8 cellular contexts compared by ENCODE assay signal in genomic region chr11:68370211-68371111, GRCh38. TPM values are rescaled to one million over a fixed set of nuclear protein-coding genes. Genes with fewer than 3 reads are reported as not detected.
DNase-seq lines count a peak whose midpoint lies in the region; ATAC-seq and TF ChIP-seq lines count a peak whose summit lies in the region.

No MANE protein-coding gene starts in this region.

- H3K27me3 Mint-ChIP-seq in activated B cell treated with CpG ODN at 0.5 μM for 24 hours (peaks cover 5% of the 10 kb centered on the region), nephron progenitor cell (ENCODE audit: low read depth, poor library complexity) (peaks cover 2% of the 10 kb centered on the region)
- H3K27me3 Mint-ChIP-seq in activated CD4-positive, alpha-beta T cell treated with anti-CD3 and anti-CD28 coated beads, Interleukin-2, amount 10 ng/mL, durations not matched to agents 24 days and 14 days, result no peaks in the 10 kb centered on the region

- no peak overlapping the region for H3K27ac ChIP-seq in PC-3 (ENCODE audit: low read length)

- H3K4me3 ChIP-seq in PC-3 (ENCODE audit: low read length), result no peak overlapping the region

- no peaks in the 10 kb centered on the region for H3F3A ChIP-seq in PC-3 (ENCODE audit: low read length, unreplicated experiment)

- H3K9ac ChIP-seq in PC-3 (ENCODE audit: low read length), result no peak overlapping the region

- intact Hi-C loops in activated B cell treated with CpG ODN at 0.5 μM for 24 hours (cut with micrococcal nuclease), result loop anchor here (1.0 to 5.0 kb wide), 8 partner anchors 10 to 686 kb away; partner anchors contain the start of genes KMT5B and NDUFS8
- intact Hi-C loops in activated CD4-positive, alpha-beta T cell treated with anti-CD3 and anti-CD28 coated beads, Interleukin-2, amount 10 ng/mL, durations not matched to agents 24 days and 14 days (cut with micrococcal nuclease), result no loop called here
- intact Hi-C loops in PC-3 (cut with micrococcal nuclease), result no loop called here

- peak; percentile 11 for DNase-seq in NCI-H2107 treated with DMSO at 0.1 percent for 48 hours (lab: John Stamatoyannopoulos, UW; ENCODE audit: unreplicated experiment)
- DNase-seq in NCI-H2107 (lab: John Stamatoyannopoulos, UW), result no peak
- DNase-seq in activated B cell treated with CpG ODN at 0.5 μM for 24 hours, result peak; percentile 44
- DNase-seq in nephron progenitor cell, result peak; percentile 45
- DNase-seq in G401 (ENCODE audit: low spot score), result no peak
- DNase-seq in activated CD4-positive, alpha-beta T cell treated with anti-CD3 and anti-CD28 coated beads, Interleukin-2, amount 10 ng/mL, durations not matched to agents 24 days and 14 days, result no peak
- DNase-seq in PC-3, result no peak

- no peaks in the 10 kb centered on the region for H3K4me1 ChIP-seq in PC-3 (ENCODE audit: insufficient read depth, low read length)

- no peaks in the 10 kb centered on the region for H3K9me3 ChIP-seq in PC-3 (ENCODE audit: low read length)

- no peaks in the 10 kb centered on the region for H3K36me3 Mint-ChIP-seq in activated B cell treated with CpG ODN at 0.5 μM for 24 hours (ENCODE audit: low read depth)
- peaks cover 54% of the 10 kb centered on the region for H3K36me3 Mint-ChIP-seq in nephron progenitor cell (ENCODE audit: low read depth)
- peaks cover 14% of the 10 kb centered on the region for H3K36me3 Mint-ChIP-seq in activated CD4-positive, alpha-beta T cell treated with anti-CD3 and anti-CD28 coated beads, Interleukin-2, amount 10 ng/mL, durations not matched to agents 24 days and 14 days (ENCODE audit: low read depth)

- no TSS peak for BruUV-seq in PC-3 (replicated peaks; lab: Mats Ljungman, UMichigan)

- CTCF ChIA-PET in activated B cell treated with CpG ODN at 0.5 μM for 24 hours (lab: Charles Lee) (interaction anchor here (0.8 to 2.3 kb wide), 5 partner anchors 10 to 113 kb away, joined by 3 to 12 read pairs (median 8); no protein-coding TSS in a partner anchor), PC-3 (lab: Charles Lee) (no interaction called here)

- H2AFZ ChIP-seq in PC-3 (ENCODE audit: low read length), result no peak overlapping the region

- TF ChIP-seq CTCF in activated B cell treated with CpG ODN at 0.5 μM for 24 hours (IDR thresholded peaks at IDR 0.05) (no peak), nephron progenitor cell (IDR thresholded peaks at IDR 0.05) (no peak), PC-3 (conservative IDR thresholded peaks at IDR 0.05; ENCODE audit: low read depth, low read length) (no peak)

- H3K4me2 ChIP-seq in PC-3 (ENCODE audit: low read length), result no peak overlapping the region

- in situ Hi-C loops in G401 (cut with HindIII; ENCODE audit: low sequenced_read_pairs), result no loop called here

- H3K27me3 ChIP-seq in PC-3 (ENCODE audit: low read length), result no peaks in the 10 kb centered on the region

- H3K27ac Mint-ChIP-seq in activated B cell treated with CpG ODN at 0.5 μM for 24 hours, result peak overlapping the region; percentile 84
- H3K27ac Mint-ChIP-seq in nephron progenitor cell, result peak overlapping the region; percentile 97
- H3K27ac Mint-ChIP-seq in activated CD4-positive, alpha-beta T cell treated with anti-CD3 and anti-CD28 coated beads, Interleukin-2, amount 10 ng/mL, durations not matched to agents 24 days and 14 days, result no peak overlapping the region

- H3K36me3 ChIP-seq in PC-3 (ENCODE audit: low read depth, low read length), result peaks cover 21% of the 10 kb centered on the region

- H3K4me3 Mint-ChIP-seq in activated B cell treated with CpG ODN at 0.5 μM for 24 hours, result peak overlapping the region; percentile 81
- peak overlapping the region; percentile 18 for H3K4me3 Mint-ChIP-seq in nephron progenitor cell
- H3K4me3 Mint-ChIP-seq in activated CD4-positive, alpha-beta T cell treated with anti-CD3 and anti-CD28 coated beads, Interleukin-2, amount 10 ng/mL, durations not matched to agents 24 days and 14 days, result no peak overlapping the region

- H4K20me1 ChIP-seq in PC-3 (ENCODE audit: low read length), result no peaks in the 10 kb centered on the region

- H3K9me3 Mint-ChIP-seq in activated B cell treated with CpG ODN at 0.5 μM for 24 hours, result no peaks in the 10 kb centered on the region
- H3K9me3 Mint-ChIP-seq in nephron progenitor cell, result no peaks in the 10 kb centered on the region
- no peaks in the 10 kb centered on the region for H3K9me3 Mint-ChIP-seq in activated CD4-positive, alpha-beta T cell treated with anti-CD3 and anti-CD28 coated beads, Interleukin-2, amount 10 ng/mL, durations not matched to agents 24 days and 14 days

- no peaks in the 10 kb centered on the region for H3K79me2 ChIP-seq in PC-3 (ENCODE audit: low read length)

- peak; percentile 64 for ATAC-seq in HG03103 (IDR thresholded peaks at IDR 0.05; ENCODE audit: low read depth, unreplicated experiment)
- ATAC-seq in activated B cell treated with CpG ODN at 0.5 μM for 24 hours (ENCODE audit: low read depth), result peak; percentile 84
- ATAC-seq in PC-3, result no peak

- H3K9me2 ChIP-seq in PC-3 (replicated peaks; ENCODE audit: low read length), result no peaks in the 10 kb centered on the region

- peaks cover 72% of the 10 kb centered on the region for H3K4me1 Mint-ChIP-seq in activated B cell treated with CpG ODN at 0.5 μM for 24 hours
- H3K4me1 Mint-ChIP-seq in nephron progenitor cell, result peaks cover 67% of the 10 kb centered on the region
- peaks cover 4% of the 10 kb centered on the region for H3K4me1 Mint-ChIP-seq in activated CD4-positive, alpha-beta T cell treated with anti-CD3 and anti-CD28 coated beads, Interleukin-2, amount 10 ng/mL, durations not matched to agents 24 days and 14 days

- POLR2A ChIA-PET in activated B cell treated with CpG ODN at 0.5 μM for 24 hours (lab: Charles Lee), result interaction anchor here (0.5 to 4.1 kb wide), 12 partner anchors 10 to 368 kb away, joined by 3 to 39 read pairs (median 4); partner anchors contain the start of gene C11orf24
- POLR2A ChIA-PET in PC-3 (lab: Charles Lee; ENCODE audit: unreplicated experiment), result interaction anchor here (0.5 kb wide), 1 partner anchor 37 kb away, joined by 4 read pairs; no protein-coding TSS in a partner anchor

RNA-seq across cellular contexts. Expression of gene LRP5, which starts 58.1 kb away (rescaled TPM):
- total RNA-seq in activated B cell treated with CpG ODN at 0.5 μM for 24 hours, result 7.7 and 8.7 TPM in 2 replicates
- total RNA-seq in G401 (2014; rRNA removed; shearing (Covaris generic)), result 25.5 and 27.8 TPM in 2 replicates
- total RNA-seq in activated CD4-positive, alpha-beta T cell treated with anti-CD3 and anti-CD28 coated beads, Interleukin-2, amount 10 ng/mL, durations not matched to agents 24 days and 14 days, result 23.8 and 33.8 TPM in 2 replicates
- 64.3 and 83.5 TPM in 2 replicates for total RNA-seq in PC-3 (2014; rRNA removed)

Comparison
In these comparisons a context has a peak if more than half of its experiments do, and no peak if none do; other contexts are left out.
1. DNase-seq: peak in NCI-H2107 treated with DMSO at 0.1 percent for 48 hours (single experiment), activated B cell treated with CpG ODN at 0.5 μM for 24 hours (single experiment) and nephron progenitor cell (single experiment); none in NCI-H2107 (single experiment), G401 (single experiment), activated CD4-positive, alpha-beta T cell treated with anti-CD3 and anti-CD28 coated beads, Interleukin-2, amount 10 ng/mL, durations not matched to agents 24 days and 14 days (single experiment) and PC-3 (single experiment).